Comparison of ENCODE assay signal across 2 cellular contexts in the genomic region with DNA sequence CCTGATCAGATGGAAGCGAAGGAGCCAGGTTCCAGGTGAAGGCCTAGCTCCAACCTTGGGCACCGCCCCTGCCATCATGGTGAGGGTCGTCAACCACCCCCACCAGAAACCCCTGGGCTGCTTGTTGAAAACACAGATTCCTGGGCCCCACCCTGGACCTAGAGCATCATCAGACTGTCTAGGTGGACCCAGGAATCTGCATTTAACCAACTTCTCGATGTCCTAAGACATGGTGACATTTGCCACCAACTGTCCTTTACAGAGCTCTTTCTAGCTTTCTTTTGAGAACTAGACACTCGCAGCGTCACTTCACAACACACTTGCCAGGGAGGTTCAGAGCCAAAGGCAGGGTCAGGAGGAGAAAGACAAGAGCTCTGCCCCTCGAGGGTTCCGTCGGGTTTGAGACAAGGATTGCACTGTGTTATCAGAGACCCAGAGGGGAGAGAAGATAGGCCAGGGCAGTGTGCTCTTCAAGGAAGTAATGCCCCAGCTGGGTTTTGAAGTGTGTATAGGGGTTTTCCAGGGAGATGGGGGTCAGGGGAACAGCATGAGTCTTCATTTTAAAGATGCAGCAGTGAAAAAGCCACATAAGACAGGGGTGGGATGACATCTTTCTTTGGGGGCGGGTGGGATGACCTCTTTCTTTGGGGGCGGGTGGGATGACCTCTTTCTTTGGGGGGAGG.
TF ChIP-seq lines count a peak whose summit lies in the region.

No MANE protein-coding gene starts in this region.

TF ChIP-seq in HEK293, 187 proteins besides CTCF, POLR2A, EP300 and RAD21 (continued from another document):
- TF ChIP-seq, protein P1, sequence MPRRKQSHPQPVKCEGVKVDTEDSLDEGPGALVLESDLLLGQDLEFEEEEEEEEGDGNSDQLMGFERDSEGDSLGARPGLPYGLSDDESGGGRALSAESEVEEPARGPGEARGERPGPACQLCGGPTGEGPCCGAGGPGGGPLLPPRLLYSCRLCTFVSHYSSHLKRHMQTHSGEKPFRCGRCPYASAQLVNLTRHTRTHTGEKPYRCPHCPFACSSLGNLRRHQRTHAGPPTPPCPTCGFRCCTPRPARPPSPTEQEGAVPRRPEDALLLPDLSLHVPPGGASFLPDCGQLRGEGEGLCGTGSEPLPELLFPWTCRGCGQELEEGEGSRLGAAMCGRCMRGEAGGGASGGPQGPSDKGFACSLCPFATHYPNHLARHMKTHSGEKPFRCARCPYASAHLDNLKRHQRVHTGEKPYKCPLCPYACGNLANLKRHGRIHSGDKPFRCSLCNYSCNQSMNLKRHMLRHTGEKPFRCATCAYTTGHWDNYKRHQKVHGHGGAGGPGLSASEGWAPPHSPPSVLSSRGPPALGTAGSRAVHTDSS (tag by site-specific recombination; IDR thresholded peaks at IDR 0.05): no peak
- peak; percentile 74 for TF ChIP-seq ZFP3 (tag by site-specific recombination; IDR thresholded peaks at IDR 0.05; ENCODE audit: low read depth)
- no peak for TF ChIP-seq ZNF274 (IDR thresholded peaks at IDR 0.05; ENCODE audit: low read length)
- no peak for TF ChIP-seq ZNF274 (tag by site-specific recombination; IDR thresholded peaks at IDR 0.05; ENCODE audit: borderline replicate concordance)
TF ChIP-seq in HEK293: peak in this region for 2.

TF ChIP-seq in K562, 482 proteins besides CTCF, POLR2A, EP300 and RAD21 (continued from another document):
- TF ChIP-seq, protein P2, sequence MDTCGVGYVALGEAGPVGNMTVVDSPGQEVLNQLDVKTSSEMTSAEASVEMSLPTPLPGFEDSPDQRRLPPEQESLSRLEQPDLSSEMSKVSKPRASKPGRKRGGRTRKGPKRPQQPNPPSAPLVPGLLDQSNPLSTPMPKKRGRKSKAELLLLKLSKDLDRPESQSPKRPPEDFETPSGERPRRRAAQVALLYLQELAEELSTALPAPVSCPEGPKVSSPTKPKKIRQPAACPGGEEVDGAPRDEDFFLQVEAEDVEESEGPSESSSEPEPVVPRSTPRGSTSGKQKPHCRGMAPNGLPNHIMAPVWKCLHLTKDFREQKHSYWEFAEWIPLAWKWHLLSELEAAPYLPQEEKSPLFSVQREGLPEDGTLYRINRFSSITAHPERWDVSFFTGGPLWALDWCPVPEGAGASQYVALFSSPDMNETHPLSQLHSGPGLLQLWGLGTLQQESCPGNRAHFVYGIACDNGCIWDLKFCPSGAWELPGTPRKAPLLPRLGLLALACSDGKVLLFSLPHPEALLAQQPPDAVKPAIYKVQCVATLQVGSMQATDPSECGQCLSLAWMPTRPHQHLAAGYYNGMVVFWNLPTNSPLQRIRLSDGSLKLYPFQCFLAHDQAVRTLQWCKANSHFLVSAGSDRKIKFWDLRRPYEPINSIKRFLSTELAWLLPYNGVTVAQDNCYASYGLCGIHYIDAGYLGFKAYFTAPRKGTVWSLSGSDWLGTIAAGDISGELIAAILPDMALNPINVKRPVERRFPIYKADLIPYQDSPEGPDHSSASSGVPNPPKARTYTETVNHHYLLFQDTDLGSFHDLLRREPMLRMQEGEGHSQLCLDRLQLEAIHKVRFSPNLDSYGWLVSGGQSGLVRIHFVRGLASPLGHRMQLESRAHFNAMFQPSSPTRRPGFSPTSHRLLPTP (IDR thresholded peaks at IDR 0.05; ENCODE audit: borderline replicate concordance, extremely low read depth, insufficient read length): no peak
